Comparison of ENCODE assay signal across 15 cellular contexts in genomic region chr9:77766587-77766986, GRCh38.
DNase-seq lines count a peak whose midpoint lies in the region; ATAC-seq and TF ChIP-seq lines count a peak whose summit lies in the region.
"Had no signal": no experiment of that assay in that cellular context is flagged by ENCODE, and none has a peak within 500 bp of the region (broad histone marks: within the 10 kb centered on the region; RNA-seq: fewer than 3 reads in every experiment).

No MANE protein-coding gene starts in this region.

- no peaks in the 10 kb centered on the region for H3K4me1 ChIP-seq in colonic mucosa
- H3K4me1 ChIP-seq: BLaER1, HAP-1 had no signal

- peaks cover 26% of the 10 kb centered on the region for H3K36me3 Mint-ChIP-seq in progenitor cell of endocrine pancreas (ENCODE audit: insufficient read depth)

- no peak for ATAC-seq in GM19328 (IDR thresholded peaks at IDR 0.05; ENCODE audit: unreplicated experiment)
- no peak for ATAC-seq in HG02970 (IDR thresholded peaks at IDR 0.05; ENCODE audit: low FRiP score, unreplicated experiment)
- ATAC-seq: GM23338, K562 had no signal

- H3K4me3 Mint-ChIP-seq in progenitor cell of endocrine pancreas (ENCODE audit: low read depth): no peak overlapping the region
- H3K4me3 Mint-ChIP-seq: CD4-positive, CD25-positive, alpha-beta regulatory T cell; GM23338; HFFc6 had no signal

- H3K27me3 Mint-ChIP-seq in progenitor cell of endocrine pancreas: no peaks in the 10 kb centered on the region
- H3K27me3 Mint-ChIP-seq: CD4-positive, CD25-positive, alpha-beta regulatory T cell had no signal

- H3K9me3 ChIP-seq in colonic mucosa: no peaks in the 10 kb centered on the region
- H3K9me3 ChIP-seq: HAP-1 had no signal

- H3K27ac ChIP-seq in angular gyrus (ENCODE audit: low read depth, low read length): peak overlapping the region; percentile 75
- no peak overlapping the region for H3K27ac ChIP-seq in colonic mucosa
- H3K27ac ChIP-seq: 22Rv1, BLaER1 had no signal

- H3K27me3 ChIP-seq in colonic mucosa: no peaks in the 10 kb centered on the region
- H3K27me3 ChIP-seq: BLaER1 had no signal

- DNase-seq in Ammon's horn (ENCODE audit: low spot score) (peak; percentile 23), colonic mucosa (peak; percentile 30), progenitor cell of endocrine pancreas (ENCODE audit: low spot score, unreplicated experiment) (no peak), DMS153 (lab: John Stamatoyannopoulos, UW) (no peak), SKM-1 (lab: John Stamatoyannopoulos, UW; ENCODE audit: unreplicated experiment) (no peak)
- DNase-seq: CD4-positive, CD25-positive, alpha-beta regulatory T cell; HFFc6 had no signal

- peak overlapping the region; percentile 85 for H3K27ac Mint-ChIP-seq in progenitor cell of endocrine pancreas
- H3K27ac Mint-ChIP-seq: GM23338, HFFc6 had no signal

- intact Hi-C loops in colonic mucosa (cut with DNase I): no loop called here

- no peak overlapping the region for H3K4me3 ChIP-seq in colonic mucosa
- H3K4me3 ChIP-seq: BLaER1, GM23338, HAP-1, K562 had no signal

- peaks cover 9% of the 10 kb centered on the region for H3K4me1 Mint-ChIP-seq in progenitor cell of endocrine pancreas (ENCODE audit: low read depth)
- H3K4me1 Mint-ChIP-seq: GM23338 had no signal

- peaks cover 15% of the 10 kb centered on the region for H3K9me3 Mint-ChIP-seq in progenitor cell of endocrine pancreas (ENCODE audit: low read depth)
- H3K9me3 Mint-ChIP-seq: HFFc6 had no signal

- no peak overlapping the region for H3K9ac ChIP-seq in colonic mucosa (ENCODE audit: low read depth in 2 of 2, low read length in 2 of 2)
- H3K9ac ChIP-seq: BLaER1 had no signal

- TF ChIP-seq CTCF in colonic mucosa (IDR thresholded peaks at IDR 0.05): no peak
- TF ChIP-seq CTCF in progenitor cell of endocrine pancreas (IDR thresholded peaks at IDR 0.05; ENCODE audit: unreplicated experiment): no peak

- no peaks in the 10 kb centered on the region for H3K36me3 ChIP-seq in colonic mucosa
- H3K36me3 ChIP-seq: HAP-1 had no signal

Comparison
In these comparisons a context has a peak if more than half of its experiments do, and no peak if none do; other contexts are left out.
1. DNase-seq: peak in Ammon's horn (single experiment) and colonic mucosa (single experiment); none in progenitor cell of endocrine pancreas (single experiment), DMS153 (single experiment) and SKM-1 (single experiment).